ENCODE assay signal across 8 cellular contexts in genomic region chr11:16791494-16791961, GRCh38. TPM values are rescaled to one million over a fixed set of nuclear protein-coding genes. Genes with fewer than 3 reads are reported as not detected.
DNase-seq lines count a peak whose midpoint lies in the region; ATAC-seq and TF ChIP-seq lines count a peak whose summit lies in the region.

No MANE protein-coding gene starts in this region.

- H3K4me3 ChIP-seq in choroid plexus epithelial cell (ENCODE audit: low read depth, low read length) (no peak overlapping the region), mesodermal cell (ENCODE audit: extremely low read depth, insufficient read depth, low read length, poor library complexity, severe bottlenecking) (no peak overlapping the region)

- 75 to 79% methylated on average over 3 to 5 of the region's 9 CpGs for WGBS in mesodermal cell (ENCODE audit: insufficient coverage in 2 of 2), 2 experiments

- DNase-seq in ACHN (peak; percentile 90), LHCN-M2 (ENCODE audit: low read depth) (peak; percentile 96), choroid plexus epithelial cell (ENCODE audit: low read depth) (peak; percentile 96), D341Med (ENCODE audit: low spot score) (no peak), NCI-H69 (lab: John Stamatoyannopoulos, UW) (no peak)
- DNase-seq in activated T-cell treated with anti-CD3 and anti-CD28 coated beads, Interleukin-2, amount 50 U/mL, for 1 hour: no peak

- no peak for ATAC-seq in GM18868 (IDR thresholded peaks at IDR 0.05; ENCODE audit: unreplicated experiment)

- no peaks in the 10 kb centered on the region for H3K9me3 ChIP-seq in mesodermal cell (ENCODE audit: control insufficient read depth, low read length)

- no peak for TF ChIP-seq CTCF in choroid plexus epithelial cell (conservative IDR thresholded peaks at IDR 0.05; ENCODE audit: low read depth, low read length)

- in situ Hi-C loops in ACHN (cut with HindIII; ENCODE audit: low pct_ligation_motif_present, low pct_unique_long_range_greater_than_20kb, low sequenced_read_pairs): no loop called here

- peaks cover 39% of the 10 kb centered on the region for H3K4me1 ChIP-seq in mesodermal cell (ENCODE audit: control insufficient read depth, insufficient read depth, low read length, poor library complexity, severe bottlenecking)

- H3K36me3 ChIP-seq in mesodermal cell (ENCODE audit: control insufficient read depth, insufficient read depth, low read length): peaks cover 4% of the 10 kb centered on the region

- peak overlapping the region; percentile 98 for H3K27ac ChIP-seq in mesodermal cell (ENCODE audit: low read depth, low read length, severe bottlenecking)

RNA-seq across cellular contexts. Expression of gene C11orf58, which starts 53.1 kb away (rescaled TPM):
- total RNA-seq in LHCN-M2 (2014; rRNA removed): 175 and 176 TPM in 2 replicates
- polyA plus RNA-seq in LHCN-M2 (2012): 173 TPM
- polyA plus RNA-seq in mesodermal cell (2013, experiment 1 of 2): 168 TPM
- 185 TPM for polyA plus RNA-seq in mesodermal cell (2013, experiment 2 of 2)

Comparison
In these comparisons a context has a peak if more than half of its experiments do, and no peak if none do; other contexts are left out.
1. DNase-seq: peak in ACHN (single experiment), LHCN-M2 (single experiment) and choroid plexus epithelial cell (single experiment); none in D341Med (single experiment), NCI-H69 (single experiment) and activated T-cell treated with anti-CD3 and anti-CD28 coated beads, Interleukin-2, amount 50 U/mL, for 1 hour (single experiment).